34 cellular contexts compared by ENCODE assay signal in genomic region chr7:67962863-67963262, GRCh38.
"Had no signal": no experiment of that assay in that cellular context is flagged by ENCODE, and none has a peak within 500 bp of the region (broad histone marks: within the 10 kb centered on the region; RNA-seq: fewer than 3 reads in every experiment).

No MANE protein-coding gene starts in this region.

- DNase-seq: Karpas-422, Kasumi-1, MG63, MM.1S, MV-4-11, NCI-H1048, NCI-H1092, NCI-H1092 treated with DMSO at 0.1 percent for 48 hours, NCI-H1105, NCI-H1105 treated with DMSO at 0.1 percent for 48 hours, NCI-H1417, NCI-H1417 treated with DMSO at 0.1 percent for 48 hours, NCI-H1436, NCI-H1436 treated with DMSO at 0.1 percent for 48 hours, NCI-H146, NCI-H1694, NCI-H1694 treated with DMSO at 0.1 percent for 48 hours, NCI-H187, NCI-H187 treated with DMSO at 0.1 percent for 48 hours, NCI-H1930, NCI-H2029, NCI-H2029 treated with DMSO at 0.1 percent for 48 hours, NCI-H2081, NCI-H2081 treated with DMSO at 0.1 percent for 48 hours, NCI-H2107, NCI-H2171, NCI-H2171 treated with DMSO at 0.1 percent for 48 hours, NCI-H2227 treated with DMSO at 0.1 percent for 48 hours, NCI-H226, NCI-H345, NCI-H446, NCI-H446 treated with DMSO at 0.1 percent for 48 hours, NCI-H510A had no signal

- H3K9ac ChIP-seq: KMS-11 had no signal

- H3K4me2 ChIP-seq: KMS-11 had no signal

- H3K4me3 ChIP-seq: MG63 had no signal

- H3K9me3 ChIP-seq: MG63 had no signal

- H3K36me3 ChIP-seq: MG63 had no signal

- H3K27me3 ChIP-seq: MG63 had no signal

- H3K27ac ChIP-seq: KMS-11 had no signal
